9 cellular contexts compared by ENCODE assay signal in the genomic region with DNA sequence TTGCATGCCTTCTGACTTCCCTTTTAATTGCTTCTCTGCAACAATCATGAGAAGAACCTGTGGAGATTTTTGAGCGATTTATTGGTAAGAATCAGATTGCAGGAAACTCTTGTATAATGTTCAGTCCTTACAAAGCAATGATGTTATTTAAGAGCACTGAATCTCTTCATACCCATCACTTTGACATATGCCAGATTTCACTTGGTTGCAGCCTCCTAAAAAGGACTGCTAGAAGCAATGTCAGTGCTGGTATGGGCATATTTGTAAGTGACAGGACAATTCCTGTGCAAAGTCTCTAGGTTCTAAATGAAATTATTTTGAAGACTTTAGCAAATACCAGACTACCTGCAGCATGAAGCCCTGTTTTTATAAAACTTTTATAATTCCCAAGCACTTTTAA.
"Had no signal": no experiment of that assay in that cellular context is flagged by ENCODE, and none has a peak within 500 bp of the region (broad histone marks: within the 10 kb centered on the region; RNA-seq: fewer than 3 reads in every experiment).

No MANE protein-coding gene starts in this region.

- H3K9me3 Mint-ChIP-seq: GM23338, H9 had no signal

- H3K4me1 ChIP-seq: HAP-1 had no signal

- H3K4me3 ChIP-seq: GM23248, GM23338, HAP-1 had no signal

- H3K27ac ChIP-seq: GM23248 had no signal

- H3K4me2 ChIP-seq: GM23338 had no signal

- H3K36me3 ChIP-seq: HAP-1 had no signal

- H2AFZ ChIP-seq: GM23248, GM23338 had no signal

- ATAC-seq: GM23338, HCT116 had no signal

- DNase-seq: GM23248, GOT3, H7, H9, HCEC 1CT, HFFc6 had no signal

- H3K9me3 ChIP-seq: HAP-1 had no signal

- H3K4me3 Mint-ChIP-seq: GM23338, H9, HFFc6 had no signal

- H3K9ac ChIP-seq: GM23248 had no signal

- H3K27ac Mint-ChIP-seq: GM23338, H9, HFFc6 had no signal
